Comparison of ENCODE assay signal across 8 cellular contexts in genomic region chr19:47305309-47305751, GRCh38. TPM values are rescaled to one million over a fixed set of nuclear protein-coding genes. Genes with fewer than 3 reads are reported as not detected.
DNase-seq lines count a peak whose midpoint lies in the region; ATAC-seq and TF ChIP-seq lines count a peak whose summit lies in the region.

No MANE protein-coding gene starts in this region.

- no peaks in the 10 kb centered on the region for H3K9me2 ChIP-seq in PC-3 (replicated peaks; ENCODE audit: low read length)

- no peaks in the 10 kb centered on the region for H3F3A ChIP-seq in PC-3 (ENCODE audit: low read length, unreplicated experiment)

- H3K4me1 Mint-ChIP-seq in CD4-positive, alpha-beta T cell (ENCODE audit: low read depth): peaks cover 5% of the 10 kb centered on the region

- peak overlapping the region; percentile 54; the same call in 1 of the 2 replicates for H3K4me3 ChIP-seq in PC-3 (ENCODE audit: low read length)

- peak; percentile 57 for ATAC-seq in CD4-positive, alpha-beta T cell (ENCODE audit: poor library complexity)
- ATAC-seq in PC-3: peak; percentile 49
- peak; percentile 44 for ATAC-seq in foreskin keratinocyte
- ATAC-seq in GM18505 (IDR thresholded peaks at IDR 0.05; ENCODE audit: unreplicated experiment): no peak

- BruUV-seq in PC-3 (replicated peaks; lab: Mats Ljungman, UMichigan): no TSS peak

- no peaks in the 10 kb centered on the region for H3K79me2 ChIP-seq in PC-3 (ENCODE audit: low read length)

- H3K4me3 Mint-ChIP-seq in CD4-positive, alpha-beta T cell: no peak overlapping the region

- peaks cover 18% of the 10 kb centered on the region for H3K27me3 Mint-ChIP-seq in CD4-positive, alpha-beta T cell

- no peaks in the 10 kb centered on the region for H3K36me3 Mint-ChIP-seq in CD4-positive, alpha-beta T cell (ENCODE audit: low read depth)

- H3K36me3 ChIP-seq in PC-3 (ENCODE audit: low read depth, low read length): no peaks in the 10 kb centered on the region

- intact Hi-C loops in CD4-positive, alpha-beta T cell (cut with DNase I, micrococcal nuclease): no loop called here
- intact Hi-C loops in PC-3 (cut with micrococcal nuclease): loop anchor here (5.0 kb wide), 1 partner anchor 42 kb away; the partner anchor contains the start of gene DHX34

- no peak for TF ChIP-seq POLR2A in GM18505 (IDR thresholded peaks at IDR 0.05; ENCODE audit: borderline replicate concordance, extremely low read depth, insufficient read depth, insufficient read length)

- H3K9ac ChIP-seq in PC-3 (ENCODE audit: low read length): no peak overlapping the region

- H3K4me1 ChIP-seq in PC-3 (ENCODE audit: insufficient read depth, low read length) (no peaks in the 10 kb centered on the region), foreskin keratinocyte (no peaks in the 10 kb centered on the region)

- peak; percentile 25 to 70 (median 45) for DNase-seq in CD4-positive, alpha-beta T cell
- DNase-seq in HK-2 (ENCODE audit: unreplicated experiment) (peak; percentile 86), PC-3 (peak; percentile 72), activated T-helper 1 cell treated with Interleukin-2 at 50 U/mL for 16 hours (ENCODE audit: low read depth) (peak; percentile 20), foreskin keratinocyte (peak; percentile 16 to 60), pons (ENCODE audit: low spot score) (peak; percentile 15), ureter (ENCODE audit: low spot score) (peak; percentile 62)

- H3K27ac ChIP-seq in CD4-positive, alpha-beta T cell (ENCODE audit: low read depth, low read length): no peak overlapping the region
- H3K27ac ChIP-seq in PC-3 (ENCODE audit: low read length) (no peak overlapping the region), foreskin keratinocyte (no peak overlapping the region)

- no peaks in the 10 kb centered on the region for H4K20me1 ChIP-seq in PC-3 (ENCODE audit: low read length)

- H3K27ac Mint-ChIP-seq in CD4-positive, alpha-beta T cell: no peak overlapping the region

- no peaks in the 10 kb centered on the region for H3K27me3 ChIP-seq in CD4-positive, alpha-beta T cell (ENCODE audit: control insufficient read depth, insufficient read depth, low read length)
- no peaks in the 10 kb centered on the region for H3K27me3 ChIP-seq in PC-3 (ENCODE audit: low read length)
- H3K27me3 ChIP-seq in foreskin keratinocyte: peaks cover 14% of the 10 kb centered on the region

- CTCF ChIA-PET in CD4-positive, alpha-beta T cell (lab: Charles Lee): interaction anchor here (0.5 to 1.3 kb wide), 6 partner anchors 8 to 524 kb away, joined by 3 to 5 read pairs (median 3); no protein-coding TSS in a partner anchor
- CTCF ChIA-PET in PC-3 (lab: Charles Lee): no interaction called here

- H3K9me3 ChIP-seq in CD4-positive, alpha-beta T cell (ENCODE audit: control insufficient read depth, low read length): no peaks in the 10 kb centered on the region
- H3K9me3 ChIP-seq in PC-3 (ENCODE audit: low read length): no peaks in the 10 kb centered on the region

- H2AFZ ChIP-seq in PC-3 (ENCODE audit: low read length): peak overlapping the region; percentile 71

- POLR2A ChIA-PET in CD4-positive, alpha-beta T cell (lab: Charles Lee): no interaction called here
- POLR2A ChIA-PET in PC-3 (lab: Charles Lee; ENCODE audit: unreplicated experiment): no interaction called here

- peak; percentile 98 for TF ChIP-seq CTCF in CD4-positive, alpha-beta T cell (IDR thresholded peaks at IDR 0.05)
- TF ChIP-seq CTCF in PC-3 (conservative IDR thresholded peaks at IDR 0.05; ENCODE audit: low read depth, low read length) (peak; percentile 88), foreskin keratinocyte (conservative IDR thresholded peaks at IDR 0.05) (peak; percentile 93)

- H3K9me3 Mint-ChIP-seq in CD4-positive, alpha-beta T cell: no peaks in the 10 kb centered on the region

- peak overlapping the region; percentile 85 for H3K4me2 ChIP-seq in PC-3 (ENCODE audit: low read length)

RNA-seq across cellular contexts. Expression of gene C5AR1, which starts 4.3 kb away (rescaled TPM):
- 1 to 10 TPM; 4.4 to 5.8 TPM for total RNA-seq in CD4-positive, alpha-beta T cell
- total RNA-seq in PC-3 (2014; rRNA removed) (not detected in 2 replicates), foreskin keratinocyte (0.04 TPM in 1 of 2 replicates, not detected in the other), ureter (5.1 TPM)
- 0.06 TPM in 1 of 2 replicates, not detected in the other for polyA plus RNA-seq in foreskin keratinocyte

RNA-seq across cellular contexts. Expression of gene C5AR2, which starts 26.6 kb away (rescaled TPM):
- under 1 TPM; 0.06 to 0.19 TPM for total RNA-seq in CD4-positive, alpha-beta T cell
- total RNA-seq in PC-3 (2014; rRNA removed) (not detected in 2 replicates), foreskin keratinocyte (not detected in 2 replicates), ureter (2.1 TPM)
- not detected in 2 replicates for polyA plus RNA-seq in foreskin keratinocyte

RNA-seq across cellular contexts. Expression of gene INAFM1, which starts 30.6 kb away (rescaled TPM):
- total RNA-seq in CD4-positive, alpha-beta T cell: 10 to 100 TPM; 16.9 to 19.3 TPM
- total RNA-seq in PC-3 (2014; rRNA removed): 2.5 and 5.1 TPM in 2 replicates
- 2.2 and 3.2 TPM in 2 replicates for total RNA-seq in foreskin keratinocyte
- polyA plus RNA-seq in foreskin keratinocyte: 5.5 and 7.9 TPM in 2 replicates
- 22.2 TPM for total RNA-seq in ureter

RNA-seq across cellular contexts. Expression of gene DHX34, which starts 43.8 kb away (rescaled TPM):
- 1 to 10 TPM; 6.8 to 8.2 TPM for total RNA-seq in CD4-positive, alpha-beta T cell
- total RNA-seq in PC-3 (2014; rRNA removed) (28.3 and 37.5 TPM in 2 replicates), foreskin keratinocyte (17.1 and 17.5 TPM in 2 replicates), ureter (20.6 TPM)
- polyA plus RNA-seq in foreskin keratinocyte: 12.5 and 13.4 TPM in 2 replicates

RNA-seq across cellular contexts. Expression of gene CCDC9, which starts 49.0 kb away (rescaled TPM):
- total RNA-seq in CD4-positive, alpha-beta T cell: 10 to 100 TPM; 68.5 to 74.3 TPM
- 8.3 and 12.4 TPM in 2 replicates for total RNA-seq in PC-3 (2014; rRNA removed)
- total RNA-seq in foreskin keratinocyte: 8.2 and 11.3 TPM in 2 replicates
- 13.9 and 15.3 TPM in 2 replicates for polyA plus RNA-seq in foreskin keratinocyte
- 37.2 TPM for total RNA-seq in ureter

Comparison
In these comparisons a context has a peak if more than half of its experiments do, and no peak if none do; other contexts are left out.
1. DNase-seq: peak in every context shown above with its lines; median percentile 86 in HK-2; 72 in PC-3; 62 in ureter; 45 in CD4-positive, alpha-beta T cell; 38 in foreskin keratinocyte; 20 in activated T-helper 1 cell treated with Interleukin-2 at 50 U/mL for 16 hours; 15 in pons.